In the genomic region with DNA sequence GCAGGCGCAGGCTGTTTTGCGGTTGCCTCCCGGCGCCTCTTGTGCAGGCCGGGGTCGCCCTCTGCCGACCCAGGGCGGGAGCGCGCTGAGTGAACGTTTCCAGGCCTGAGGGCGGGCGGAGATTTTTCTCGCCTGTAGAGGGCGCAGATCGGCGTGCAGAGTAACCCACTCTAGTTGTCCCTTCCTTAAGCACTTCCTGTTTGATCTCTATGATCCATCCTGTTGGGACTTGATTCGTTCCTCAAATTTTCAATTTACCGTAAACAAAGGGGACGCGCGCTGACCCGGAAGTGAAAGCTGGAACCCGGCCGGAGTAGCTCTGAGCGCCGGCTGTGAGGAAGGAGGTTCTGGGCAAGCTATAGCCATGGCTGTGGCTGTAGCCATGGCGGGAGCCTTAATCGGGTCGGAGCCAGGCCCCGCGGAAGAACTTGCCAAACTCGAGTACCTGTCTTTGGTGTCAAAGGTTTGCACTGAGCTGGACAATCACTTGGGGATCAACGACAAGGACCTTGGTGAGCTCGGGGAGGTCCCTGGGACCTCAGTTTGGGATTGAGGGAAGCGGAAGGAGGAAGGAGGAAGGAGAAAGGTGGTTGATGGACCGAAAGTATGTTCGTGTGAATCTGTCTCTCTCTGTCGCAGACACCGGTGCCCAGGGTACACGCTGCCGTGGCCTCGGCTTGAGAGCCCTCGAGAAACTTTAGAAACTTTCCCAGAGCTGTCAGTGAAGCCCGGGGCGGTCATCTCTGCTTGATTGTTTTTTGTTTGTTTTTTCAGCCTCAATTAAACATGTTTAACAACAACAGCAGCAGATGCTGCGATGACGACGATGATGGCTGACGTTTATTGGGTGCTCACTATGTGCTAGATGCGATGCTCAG, we compare ENCODE assay signal across 1 cellular context.
A peak's percentile ranks its signal among the peaks of the same experiment; 100 is the strongest.
TF ChIP-seq lines count a peak whose summit lies in the region.

DHX8 (plus strand) TSS at position 302 of the 878 bp plus-strand sequence; CDS start at position 365, 63 bp downstream.

TF ChIP-seq in HEK293, 187 proteins besides CTCF, POLR2A, EP300 and RAD21 (continued from another document and continues in another):
- TF ChIP-seq ATF2 (tag by site-specific recombination; IDR thresholded peaks at IDR 0.05; ENCODE audit: low read depth): no peak
- no peak for TF ChIP-seq ZBTB1 (tag by site-specific recombination; IDR thresholded peaks at IDR 0.05)
- 0 out of 2 replicates have a peak, but pooled peaks have one; percentile 6 for TF ChIP-seq ZBTB7A (tag by site-specific recombination; IDR thresholded peaks at IDR 0.05; ENCODE audit: low read depth)
- no peak for TF ChIP-seq ZNF169 (tag by site-specific recombination; IDR thresholded peaks at IDR 0.05)
- TF ChIP-seq ZNF324 (tag by site-specific recombination; IDR thresholded peaks at IDR 0.05): peak; percentile 95
- TF ChIP-seq ZNF114 (tag by site-specific recombination; IDR thresholded peaks at IDR 0.05): no peak
- no peak for TF ChIP-seq ZNF174 (tag by site-specific recombination; IDR thresholded peaks at IDR 0.05)
- no peak for TF ChIP-seq ZNF146 (tag by site-specific recombination; IDR thresholded peaks at IDR 0.05)
- TF ChIP-seq ZNF548 (tag by site-specific recombination; IDR thresholded peaks at IDR 0.05): no peak
- peak; percentile 82 for TF ChIP-seq ZNF580 (tag by site-specific recombination; IDR thresholded peaks at IDR 0.05)
- TF ChIP-seq, protein P1, sequence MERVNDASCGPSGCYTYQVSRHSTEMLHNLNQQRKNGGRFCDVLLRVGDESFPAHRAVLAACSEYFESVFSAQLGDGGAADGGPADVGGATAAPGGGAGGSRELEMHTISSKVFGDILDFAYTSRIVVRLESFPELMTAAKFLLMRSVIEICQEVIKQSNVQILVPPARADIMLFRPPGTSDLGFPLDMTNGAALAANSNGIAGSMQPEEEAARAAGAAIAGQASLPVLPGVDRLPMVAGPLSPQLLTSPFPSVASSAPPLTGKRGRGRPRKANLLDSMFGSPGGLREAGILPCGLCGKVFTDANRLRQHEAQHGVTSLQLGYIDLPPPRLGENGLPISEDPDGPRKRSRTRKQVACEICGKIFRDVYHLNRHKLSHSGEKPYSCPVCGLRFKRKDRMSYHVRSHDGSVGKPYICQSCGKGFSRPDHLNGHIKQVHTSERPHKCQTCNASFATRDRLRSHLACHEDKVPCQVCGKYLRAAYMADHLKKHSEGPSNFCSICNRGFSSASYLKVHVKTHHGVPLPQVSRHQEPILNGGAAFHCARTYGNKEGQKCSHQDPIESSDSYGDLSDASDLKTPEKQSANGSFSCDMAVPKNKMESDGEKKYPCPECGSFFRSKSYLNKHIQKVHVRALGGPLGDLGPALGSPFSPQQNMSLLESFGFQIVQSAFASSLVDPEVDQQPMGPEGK (tag by site-specific recombination; IDR thresholded peaks at IDR 0.05): 0 out of 2 replicates have a peak, but pooled peaks have one; percentile 9
- TF ChIP-seq, protein P2, sequence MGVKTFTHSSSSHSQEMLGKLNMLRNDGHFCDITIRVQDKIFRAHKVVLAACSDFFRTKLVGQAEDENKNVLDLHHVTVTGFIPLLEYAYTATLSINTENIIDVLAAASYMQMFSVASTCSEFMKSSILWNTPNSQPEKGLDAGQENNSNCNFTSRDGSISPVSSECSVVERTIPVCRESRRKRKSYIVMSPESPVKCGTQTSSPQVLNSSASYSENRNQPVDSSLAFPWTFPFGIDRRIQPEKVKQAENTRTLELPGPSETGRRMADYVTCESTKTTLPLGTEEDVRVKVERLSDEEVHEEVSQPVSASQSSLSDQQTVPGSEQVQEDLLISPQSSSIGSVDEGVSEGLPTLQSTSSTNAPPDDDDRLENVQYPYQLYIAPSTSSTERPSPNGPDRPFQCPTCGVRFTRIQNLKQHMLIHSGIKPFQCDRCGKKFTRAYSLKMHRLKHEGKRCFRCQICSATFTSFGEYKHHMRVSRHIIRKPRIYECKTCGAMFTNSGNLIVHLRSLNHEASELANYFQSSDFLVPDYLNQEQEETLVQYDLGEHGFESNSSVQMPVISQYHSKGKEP (tag by site-specific recombination; IDR thresholded peaks at IDR 0.05): peak; percentile 86
- TF ChIP-seq ZNF202 (tag by site-specific recombination; IDR thresholded peaks at IDR 0.05; ENCODE audit: borderline replicate concordance): no peak
- no peak for TF ChIP-seq ZNF423 (tag by site-specific recombination; IDR thresholded peaks at IDR 0.05)
- TF ChIP-seq, protein P3, sequence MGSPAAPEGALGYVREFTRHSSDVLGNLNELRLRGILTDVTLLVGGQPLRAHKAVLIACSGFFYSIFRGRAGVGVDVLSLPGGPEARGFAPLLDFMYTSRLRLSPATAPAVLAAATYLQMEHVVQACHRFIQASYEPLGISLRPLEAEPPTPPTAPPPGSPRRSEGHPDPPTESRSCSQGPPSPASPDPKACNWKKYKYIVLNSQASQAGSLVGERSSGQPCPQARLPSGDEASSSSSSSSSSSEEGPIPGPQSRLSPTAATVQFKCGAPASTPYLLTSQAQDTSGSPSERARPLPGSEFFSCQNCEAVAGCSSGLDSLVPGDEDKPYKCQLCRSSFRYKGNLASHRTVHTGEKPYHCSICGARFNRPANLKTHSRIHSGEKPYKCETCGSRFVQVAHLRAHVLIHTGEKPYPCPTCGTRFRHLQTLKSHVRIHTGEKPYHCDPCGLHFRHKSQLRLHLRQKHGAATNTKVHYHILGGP (tag by site-specific recombination; IDR thresholded peaks at IDR 0.05): no peak
- TF ChIP-seq, protein P4, sequence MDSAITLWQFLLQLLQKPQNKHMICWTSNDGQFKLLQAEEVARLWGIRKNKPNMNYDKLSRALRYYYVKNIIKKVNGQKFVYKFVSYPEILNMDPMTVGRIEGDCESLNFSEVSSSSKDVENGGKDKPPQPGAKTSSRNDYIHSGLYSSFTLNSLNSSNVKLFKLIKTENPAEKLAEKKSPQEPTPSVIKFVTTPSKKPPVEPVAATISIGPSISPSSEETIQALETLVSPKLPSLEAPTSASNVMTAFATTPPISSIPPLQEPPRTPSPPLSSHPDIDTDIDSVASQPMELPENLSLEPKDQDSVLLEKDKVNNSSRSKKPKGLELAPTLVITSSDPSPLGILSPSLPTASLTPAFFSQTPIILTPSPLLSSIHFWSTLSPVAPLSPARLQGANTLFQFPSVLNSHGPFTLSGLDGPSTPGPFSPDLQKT (IDR thresholded peaks at IDR 0.05; ENCODE audit: borderline replicate concordance, low read depth, low read length): no peak; the same call in 1 of the 2 replicates
- peak; percentile 31; the same call in 1 of the 2 replicates for TF ChIP-seq ZNF558 (tag by site-specific recombination; IDR thresholded peaks at IDR 0.05)
- TF ChIP-seq SCRT2 (tag by site-specific recombination; IDR thresholded peaks at IDR 0.05): no peak
- TF ChIP-seq GLIS2 (tag by site-specific recombination; IDR thresholded peaks at IDR 0.05): no peak
- no peak for TF ChIP-seq ZNF549 (tag by site-specific recombination; IDR thresholded peaks at IDR 0.05)
- TF ChIP-seq ZNF223 (tag by site-specific recombination; IDR thresholded peaks at IDR 0.05): no peak
- peak; percentile 97 for TF ChIP-seq ZNF24 (tag by site-specific recombination; IDR thresholded peaks at IDR 0.05)
- peak; percentile 38 for TF ChIP-seq WT1 (tag by site-specific recombination; IDR thresholded peaks at IDR 0.05)
- TF ChIP-seq, protein P5, sequence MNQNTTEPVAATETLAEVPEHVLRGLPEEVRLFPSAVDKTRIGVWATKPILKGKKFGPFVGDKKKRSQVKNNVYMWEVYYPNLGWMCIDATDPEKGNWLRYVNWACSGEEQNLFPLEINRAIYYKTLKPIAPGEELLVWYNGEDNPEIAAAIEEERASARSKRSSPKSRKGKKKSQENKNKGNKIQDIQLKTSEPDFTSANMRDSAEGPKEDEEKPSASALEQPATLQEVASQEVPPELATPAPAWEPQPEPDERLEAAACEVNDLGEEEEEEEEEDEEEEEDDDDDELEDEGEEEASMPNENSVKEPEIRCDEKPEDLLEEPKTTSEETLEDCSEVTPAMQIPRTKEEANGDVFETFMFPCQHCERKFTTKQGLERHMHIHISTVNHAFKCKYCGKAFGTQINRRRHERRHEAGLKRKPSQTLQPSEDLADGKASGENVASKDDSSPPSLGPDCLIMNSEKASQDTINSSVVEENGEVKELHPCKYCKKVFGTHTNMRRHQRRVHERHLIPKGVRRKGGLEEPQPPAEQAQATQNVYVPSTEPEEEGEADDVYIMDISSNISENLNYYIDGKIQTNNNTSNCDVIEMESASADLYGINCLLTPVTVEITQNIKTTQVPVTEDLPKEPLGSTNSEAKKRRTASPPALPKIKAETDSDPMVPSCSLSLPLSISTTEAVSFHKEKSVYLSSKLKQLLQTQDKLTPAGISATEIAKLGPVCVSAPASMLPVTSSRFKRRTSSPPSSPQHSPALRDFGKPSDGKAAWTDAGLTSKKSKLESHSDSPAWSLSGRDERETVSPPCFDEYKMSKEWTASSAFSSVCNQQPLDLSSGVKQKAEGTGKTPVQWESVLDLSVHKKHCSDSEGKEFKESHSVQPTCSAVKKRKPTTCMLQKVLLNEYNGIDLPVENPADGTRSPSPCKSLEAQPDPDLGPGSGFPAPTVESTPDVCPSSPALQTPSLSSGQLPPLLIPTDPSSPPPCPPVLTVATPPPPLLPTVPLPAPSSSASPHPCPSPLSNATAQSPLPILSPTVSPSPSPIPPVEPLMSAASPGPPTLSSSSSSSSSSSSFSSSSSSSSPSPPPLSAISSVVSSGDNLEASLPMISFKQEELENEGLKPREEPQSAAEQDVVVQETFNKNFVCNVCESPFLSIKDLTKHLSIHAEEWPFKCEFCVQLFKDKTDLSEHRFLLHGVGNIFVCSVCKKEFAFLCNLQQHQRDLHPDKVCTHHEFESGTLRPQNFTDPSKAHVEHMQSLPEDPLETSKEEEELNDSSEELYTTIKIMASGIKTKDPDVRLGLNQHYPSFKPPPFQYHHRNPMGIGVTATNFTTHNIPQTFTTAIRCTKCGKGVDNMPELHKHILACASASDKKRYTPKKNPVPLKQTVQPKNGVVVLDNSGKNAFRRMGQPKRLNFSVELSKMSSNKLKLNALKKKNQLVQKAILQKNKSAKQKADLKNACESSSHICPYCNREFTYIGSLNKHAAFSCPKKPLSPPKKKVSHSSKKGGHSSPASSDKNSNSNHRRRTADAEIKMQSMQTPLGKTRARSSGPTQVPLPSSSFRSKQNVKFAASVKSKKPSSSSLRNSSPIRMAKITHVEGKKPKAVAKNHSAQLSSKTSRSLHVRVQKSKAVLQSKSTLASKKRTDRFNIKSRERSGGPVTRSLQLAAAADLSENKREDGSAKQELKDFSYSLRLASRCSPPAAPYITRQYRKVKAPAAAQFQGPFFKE (tag by site-specific recombination; IDR thresholded peaks at IDR 0.05; ENCODE audit: borderline replicate concordance): no peak
- TF ChIP-seq ZNF214 (tag by site-specific recombination; IDR thresholded peaks at IDR 0.05; ENCODE audit: borderline replicate concordance): no peak
- TF ChIP-seq ZNF248 (tag by site-specific recombination; IDR thresholded peaks at IDR 0.05): no peak
- TF ChIP-seq ZNF23 (tag by site-specific recombination; IDR thresholded peaks at IDR 0.05; ENCODE audit: borderline replicate concordance): no peak
- no peak for TF ChIP-seq ZNF510 (tag by site-specific recombination; IDR thresholded peaks at IDR 0.05; ENCODE audit: insufficient replicate concordance)
- peak; percentile 90 for TF ChIP-seq SP7 (tag by site-specific recombination; IDR thresholded peaks at IDR 0.05)
- peak; percentile 27; the same call in 1 of the 2 replicates for TF ChIP-seq ZNF623 (tag by site-specific recombination; IDR thresholded peaks at IDR 0.05)
- no peak for TF ChIP-seq RBAK (tag by site-specific recombination; IDR thresholded peaks at IDR 0.05)
- peak; percentile 70; the same call in 1 of the 2 replicates for TF ChIP-seq ZSCAN18 (tag by site-specific recombination; IDR thresholded peaks at IDR 0.05)
- peak; percentile 78 for TF ChIP-seq ZBTB21 (tag by site-specific recombination; IDR thresholded peaks at IDR 0.05)
- TF ChIP-seq ZNF585B (tag by site-specific recombination; IDR thresholded peaks at IDR 0.05): no peak
- TF ChIP-seq, protein P6, sequence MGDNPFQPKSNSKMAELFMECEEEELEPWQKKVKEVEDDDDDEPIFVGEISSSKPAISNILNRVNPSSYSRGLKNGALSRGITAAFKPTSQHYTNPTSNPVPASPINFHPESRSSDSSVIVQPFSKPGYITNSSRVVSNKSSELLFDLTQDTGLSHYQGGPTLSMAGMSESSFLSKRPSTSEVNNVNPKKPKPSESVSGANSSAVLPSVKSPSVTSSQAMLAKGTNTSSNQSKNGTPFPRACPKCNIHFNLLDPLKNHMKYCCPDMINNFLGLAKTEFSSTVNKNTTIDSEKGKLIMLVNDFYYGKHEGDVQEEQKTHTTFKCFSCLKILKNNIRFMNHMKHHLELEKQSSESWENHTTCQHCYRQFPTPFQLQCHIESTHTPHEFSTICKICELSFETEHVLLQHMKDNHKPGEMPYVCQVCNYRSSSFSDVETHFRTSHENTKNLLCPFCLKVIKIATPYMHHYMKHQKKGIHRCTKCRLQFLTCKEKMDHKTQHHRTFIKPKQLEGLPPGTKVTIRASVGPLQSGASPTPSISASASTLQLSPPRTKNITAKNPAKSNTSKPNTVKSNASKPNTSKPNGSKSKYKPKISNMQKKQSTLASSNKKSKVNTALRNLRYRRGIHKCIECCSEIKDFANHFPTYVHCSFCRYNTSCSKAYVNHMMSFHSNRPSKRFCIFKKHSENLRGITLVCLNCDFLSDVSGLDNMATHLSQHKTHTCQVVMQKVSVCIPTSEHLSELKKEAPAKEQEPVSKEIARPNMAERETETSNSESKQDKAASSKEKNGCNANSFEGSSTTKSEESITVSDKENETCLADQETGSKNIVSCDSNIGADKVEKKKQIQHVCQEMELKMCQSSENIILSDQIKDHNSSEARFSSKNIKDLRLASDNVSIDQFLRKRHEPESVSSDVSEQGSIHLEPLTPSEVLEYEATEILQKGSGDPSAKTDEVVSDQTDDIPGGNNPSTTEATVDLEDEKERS (tag by site-specific recombination; IDR thresholded peaks at IDR 0.05): no peak
- no peak for TF ChIP-seq ZNF19 (tag by site-specific recombination; IDR thresholded peaks at IDR 0.05; ENCODE audit: low read depth)
- TF ChIP-seq MZF1 (tag by site-specific recombination; IDR thresholded peaks at IDR 0.05; ENCODE audit: borderline replicate concordance): peak; percentile 43; the same call in 1 of the 2 replicates
